Comparison of ENCODE assay signal across 16 cellular contexts in genomic region chr13:20498129-20498528, GRCh38. TPM values are rescaled to one million over a fixed set of nuclear protein-coding genes. Genes with fewer than 3 reads are reported as not detected.
DNase-seq lines count a peak whose midpoint lies in the region; ATAC-seq and TF ChIP-seq lines count a peak whose summit lies in the region.
"Had no signal": no experiment of that assay in that cellular context is flagged by ENCODE, and none has a peak within 500 bp of the region (broad histone marks: within the 10 kb centered on the region; RNA-seq: fewer than 3 reads in every experiment).

No MANE protein-coding gene starts in this region.

- no peak overlapping the region for H2BK15ac ChIP-seq in neuronal stem cell (ENCODE audit: low read length)

- no peak overlapping the region for H3K4me3 Mint-ChIP-seq in activated T-helper 2 cell treated with anti-CD3 and anti-CD28 coated beads, Interferon-gamma antibody, Interleukin-2, Interleukin-4, amounts not matched to agents 10 μg/mL and 5 μg/mL and 100 μg/mL, durations not matched to agents 14 hours and 24 hours and 36 hours (ENCODE audit: low read depth)
- H3K4me3 Mint-ChIP-seq: B cell; CD4-positive, CD25-positive, alpha-beta regulatory T cell; CD8-positive, alpha-beta T cell; GM23338 had no signal

- H3K9ac ChIP-seq in neuronal stem cell (ENCODE audit: low read depth, low read length, poor library complexity): peak overlapping the region; percentile 61
- H3K9ac ChIP-seq in smooth muscle cell (ENCODE audit: low read depth): no peak overlapping the region
- H3K9ac ChIP-seq: BLaER1 had no signal

- no peak overlapping the region for H2AK5ac ChIP-seq in neuronal stem cell (ENCODE audit: low read depth, low read length)

- intact Hi-C loops in activated T-helper 2 cell treated with anti-CD3 and anti-CD28 coated beads, Interferon-gamma antibody, Interleukin-2, Interleukin-4, amounts not matched to agents 10 μg/mL and 5 μg/mL and 100 μg/mL, durations not matched to agents 14 hours and 24 hours and 36 hours (cut with micrococcal nuclease): loop anchor here (5.0 kb wide), 1 partner anchor 214 kb away; no protein-coding TSS in a partner anchor

- peak overlapping the region; percentile 32 for H4K91ac ChIP-seq in neuronal stem cell (ENCODE audit: low read depth, low read length, poor library complexity)

- H3K36me3 ChIP-seq in HEK293 (ENCODE audit: control insufficient read depth in 2 of 2, insufficient read depth in 1 of 2, low read length in 2 of 2) (no peaks in the 10 kb centered on the region), neuronal stem cell (replicated peaks in 1 of 2; ENCODE audit: control insufficient read depth in 2 of 2, insufficient read depth in 2 of 2, low read length in 2 of 2) (peaks cover 0 to 2% of the 10 kb centered on the region in 2 donors), smooth muscle cell (ENCODE audit: low read depth) (no peaks in the 10 kb centered on the region)
- H3K36me3 ChIP-seq: HAP-1 had no signal

- H3K18ac ChIP-seq in neuronal stem cell (ENCODE audit: low read length): no peak overlapping the region

- peak overlapping the region; percentile 69 for H3K23ac ChIP-seq in neuronal stem cell (ENCODE audit: low read depth, low read length, poor library complexity)

- no peaks in the 10 kb centered on the region for H3K4me1 ChIP-seq in HEK293 (ENCODE audit: control insufficient read depth, insufficient read depth, low read length)
- no peaks in the 10 kb centered on the region for H3K4me1 ChIP-seq in neuronal stem cell (ENCODE audit: control insufficient read depth in 2 of 2, insufficient read depth in 1 of 2, low read depth in 1 of 2, low read length in 2 of 2)
- H3K4me1 ChIP-seq in smooth muscle cell (ENCODE audit: low read depth): no peaks in the 10 kb centered on the region
- H3K4me1 ChIP-seq: Caco-2, HAP-1 had no signal

- H3K27me3 Mint-ChIP-seq in activated T-helper 2 cell treated with anti-CD3 and anti-CD28 coated beads, Interferon-gamma antibody, Interleukin-2, Interleukin-4, amounts not matched to agents 10 μg/mL and 5 μg/mL and 100 μg/mL, durations not matched to agents 14 hours and 24 hours and 36 hours (ENCODE audit: low read depth): no peaks in the 10 kb centered on the region
- H3K27me3 Mint-ChIP-seq: B cell; CD4-positive, CD25-positive, alpha-beta regulatory T cell had no signal

- H3K4ac ChIP-seq in neuronal stem cell (ENCODE audit: low read length): no peak overlapping the region

- H3K27ac ChIP-seq in HEK293 (ENCODE audit: extremely low read depth, low read depth, low read length) (no peak overlapping the region), VCaP (peak overlapping the region; percentile 44), neuronal stem cell (replicated peaks; ENCODE audit: low read length) (no peak overlapping the region), smooth muscle cell (ENCODE audit: low read depth) (no peak overlapping the region)
- H3K27ac ChIP-seq: BLaER1, C4-2B had no signal

- peak overlapping the region; percentile 84 for H3K14ac ChIP-seq in neuronal stem cell (ENCODE audit: low read length)

- no peak overlapping the region for H4K8ac ChIP-seq in neuronal stem cell (ENCODE audit: low read depth, low read length)

- POLR2A ChIA-PET in HEK293 (lab: Yijun Ruan, JAX): no interaction called here

- TF ChIP-seq CTCF in HEK293 (tag by site-specific recombination; IDR thresholded peaks at IDR 0.05) (no peak), VCaP (conservative IDR thresholded peaks at IDR 0.05) (no peak), smooth muscle cell (IDR thresholded peaks at IDR 0.05; ENCODE audit: borderline replicate concordance, insufficient read depth, poor library complexity, severe bottlenecking) (no peak)

- H3K9me3 Mint-ChIP-seq in activated T-helper 2 cell treated with anti-CD3 and anti-CD28 coated beads, Interferon-gamma antibody, Interleukin-2, Interleukin-4, amounts not matched to agents 10 μg/mL and 5 μg/mL and 100 μg/mL, durations not matched to agents 14 hours and 24 hours and 36 hours: peaks cover 4% of the 10 kb centered on the region

- H3K27me3 ChIP-seq in neuronal stem cell (ENCODE audit: control insufficient read depth in 3 of 3, insufficient read depth in 3 of 3, low read depth in 1 of 3, low read length in 3 of 3) (peaks cover 0 to 4% (median 0%) of the 10 kb centered on the region in 3 experiments), smooth muscle cell (ENCODE audit: low read depth) (no peaks in the 10 kb centered on the region)
- H3K27me3 ChIP-seq: BLaER1 had no signal

- H2BK5ac ChIP-seq in neuronal stem cell (ENCODE audit: low read length): no peak overlapping the region

- no peak overlapping the region for H2AFZ ChIP-seq in neuronal stem cell (ENCODE audit: low read length)
- no peak overlapping the region for H2AFZ ChIP-seq in smooth muscle cell (ENCODE audit: low read depth)
- H2AFZ ChIP-seq: GM23338 had no signal

- H3K36me3 Mint-ChIP-seq in activated T-helper 2 cell treated with anti-CD3 and anti-CD28 coated beads, Interferon-gamma antibody, Interleukin-2, Interleukin-4, amounts not matched to agents 10 μg/mL and 5 μg/mL and 100 μg/mL, durations not matched to agents 14 hours and 24 hours and 36 hours (ENCODE audit: low read depth): peaks cover 3% of the 10 kb centered on the region

- no peak for ATAC-seq in HG03280 (IDR thresholded peaks at IDR 0.05; ENCODE audit: unreplicated experiment)
- ATAC-seq: CD8-positive, alpha-beta T cell; GM23338 had no signal

- H3K9me3 ChIP-seq in HEK293 (ENCODE audit: control insufficient read depth, insufficient read depth, low read depth, low read length) (no peaks in the 10 kb centered on the region), neuronal stem cell (replicated peaks in 1 of 2; ENCODE audit: control insufficient read depth in 2 of 2, insufficient read depth in 1 of 2, low read depth in 1 of 2, low read length in 2 of 2) (peaks cover 4 to 11% of the 10 kb centered on the region in 2 donors), smooth muscle cell (replicated peaks; ENCODE audit: low read depth) (no peaks in the 10 kb centered on the region)
- H3K9me3 ChIP-seq: Caco-2, HAP-1 had no signal

- WGBS in neuronal stem cell (ENCODE audit: extremely low coverage in 2 of 2, insufficient read length in 2 of 2, insufficient replicate concordance in 1 of 2), 2 donors: 67% methylated on average over 3 of the region's 5 CpGs; no CpG with 5 or more reads in 1 of the 2 donors
- 59% methylated on average over 5 of the region's 5 CpGs for WGBS in smooth muscle cell (ENCODE audit: low lambda C conversion rate)

- H3K4me2 ChIP-seq in neuronal stem cell (ENCODE audit: insufficient read depth, low read length, poor library complexity, severe bottlenecking) (no peak overlapping the region), smooth muscle cell (no peak overlapping the region)
- H3K4me2 ChIP-seq: BLaER1, GM23338 had no signal

- no peak overlapping the region for H2BK120ac ChIP-seq in neuronal stem cell (ENCODE audit: low read depth, low read length)

- H3K79me2 ChIP-seq in smooth muscle cell (ENCODE audit: low read depth): no peaks in the 10 kb centered on the region

- H3F3A ChIP-seq in smooth muscle cell (ENCODE audit: low read depth): no peaks in the 10 kb centered on the region

- H3K4me3 ChIP-seq in HEK293 (ENCODE audit: low read depth, low read length) (no peak overlapping the region), neuronal stem cell (ENCODE audit: low read length in 2 of 2) (peak overlapping the region in 1 of 2 donors; percentile 12), smooth muscle cell (no peak overlapping the region)
- H3K4me3 ChIP-seq: BLaER1, GM23338, HAP-1 had no signal

- H3K4me1 Mint-ChIP-seq in activated T-helper 2 cell treated with anti-CD3 and anti-CD28 coated beads, Interferon-gamma antibody, Interleukin-2, Interleukin-4, amounts not matched to agents 10 μg/mL and 5 μg/mL and 100 μg/mL, durations not matched to agents 14 hours and 24 hours and 36 hours (ENCODE audit: low read depth): no peaks in the 10 kb centered on the region
- H3K4me1 Mint-ChIP-seq: B cell had no signal

- H4K20me1 ChIP-seq in smooth muscle cell (ENCODE audit: low read depth): no peaks in the 10 kb centered on the region
- H4K20me1 ChIP-seq: BLaER1 had no signal

- H2BK12ac ChIP-seq in neuronal stem cell (ENCODE audit: low read length): no peak overlapping the region

- CTCF ChIA-PET in HEK293 (lab: Yijun Ruan, JAX): interaction anchor here (0.8 kb wide), 1 partner anchor 979 kb away, joined by 3 read pairs; no protein-coding TSS in a partner anchor

- no peak for DNase-seq in neuronal stem cell (ENCODE audit: low spot score)
- DNase-seq in activated T-helper 2 cell treated with anti-CD3 and anti-CD28 coated beads, Interferon-gamma antibody, Interleukin-2, Interleukin-4, amounts not matched to agents 10 μg/mL and 5 μg/mL and 100 μg/mL, durations not matched to agents 14 hours and 24 hours and 36 hours (ENCODE audit: low spot score): no peak
- DNase-seq in smooth muscle cell (lab: John Stamatoyannopoulos, UW; ENCODE audit: unreplicated experiment): no peak
- DNase-seq: Caco-2; CD4-positive, CD25-positive, alpha-beta regulatory T cell; CD8-positive, alpha-beta T cell; DMS153; DND-41 had no signal

- H3K27ac Mint-ChIP-seq in activated T-helper 2 cell treated with anti-CD3 and anti-CD28 coated beads, Interferon-gamma antibody, Interleukin-2, Interleukin-4, amounts not matched to agents 10 μg/mL and 5 μg/mL and 100 μg/mL, durations not matched to agents 14 hours and 24 hours and 36 hours: no peak overlapping the region
- H3K27ac Mint-ChIP-seq: B cell; CD8-positive, alpha-beta T cell; GM23338 had no signal

- peaks cover 9% of the 10 kb centered on the region for H3K79me1 ChIP-seq in neuronal stem cell (ENCODE audit: low read depth, low read length)

TF ChIP-seq in HEK293, 187 proteins besides CTCF, POLR2A, EP300 and RAD21 (continues in another document):
- TF ChIP-seq ZNF274 (IDR thresholded peaks at IDR 0.05; ENCODE audit: low read length): no peak
- no peak for TF ChIP-seq ZNF274 (tag by site-specific recombination; IDR thresholded peaks at IDR 0.05; ENCODE audit: borderline replicate concordance)
- TF ChIP-seq ZNF133 (tag by site-specific recombination; IDR thresholded peaks at IDR 0.05): no peak

RNA-seq across cellular contexts. Expression of gene CRYL1, which starts 27.5 kb away (rescaled TPM):
- polyA plus RNA-seq in neuronal stem cell (2013, experiment 1 of 2): 4.4 TPM
- polyA plus RNA-seq in neuronal stem cell (2013, experiment 2 of 2): 4.2 TPM
- 8.7 TPM in 2 replicates for total RNA-seq in activated T-helper 2 cell treated with anti-CD3 and anti-CD28 coated beads, Interferon-gamma antibody, Interleukin-2, Interleukin-4, amounts not matched to agents 10 μg/mL and 5 μg/mL and 100 μg/mL, durations not matched to agents 14 hours and 24 hours and 36 hours
- total RNA-seq in smooth muscle cell: 6.5 and 13.6 TPM in 2 replicates
- polyA plus RNA-seq in smooth muscle cell: 7.2 and 12.4 TPM in 2 replicates
